Comparison of ENCODE assay signal across 28 cellular contexts in genomic region chr3:56831572-56831971, GRCh38.
"Had no signal": no experiment of that assay in that cellular context is flagged by ENCODE, and none has a peak within 500 bp of the region (broad histone marks: within the 10 kb centered on the region; RNA-seq: fewer than 3 reads in every experiment).

No MANE protein-coding gene starts in this region.

- H3K36me3 ChIP-seq: neutrophil, pancreas, prostate gland, right atrium auricular region, spleen, stomach, thoracic aorta, thyroid gland, tibial nerve, upper lobe of left lung, vagina had no signal

- H3K27me3 ChIP-seq: neutrophil, pancreas, right atrium auricular region, spleen, stomach, thyroid gland, tibial nerve, upper lobe of left lung, vagina had no signal

- H3K4me3 Mint-ChIP-seq: naive thymus-derived CD8-positive, alpha-beta T cell; natural killer cell treated with Interleukin-12 subunit alpha and Interleukin-12 subunit beta and Interleukin-15 and Interleukin-18, amount 100 ng/mL, for 72 hours; nephron progenitor cell; neural crest cell; stimulated activated effector memory CD8-positive, alpha-beta T cell treated with anti-CD3 and anti-CD28 coated beads, Interleukin-12 subunit alpha, Interleukin-12 subunit beta, amount 100 ng/mL, for 72 hours; stimulated activated naive B cell treated with anti-CD40 and anti-IgM and Interleukin-4, amounts not matched to agents 10 μg/mL and 1 μg/mL and 100 μg/mL, for 72 hours; stimulated activated naive CD8-positive, alpha-beta T cell treated with anti-CD3 and anti-CD28 coated beads, Interleukin-15, Interleukin-2, amounts not matched to agents 100 ng/mL and 50 ng/mL, for 24 hours had no signal

- H3K27me3 Mint-ChIP-seq: naive thymus-derived CD8-positive, alpha-beta T cell; natural killer cell treated with Interleukin-12 subunit alpha and Interleukin-12 subunit beta and Interleukin-15 and Interleukin-18, amount 100 ng/mL, for 72 hours; stimulated activated naive B cell treated with anti-CD40 and anti-IgM and Interleukin-4, amounts not matched to agents 10 μg/mL and 1 μg/mL and 100 μg/mL, for 72 hours; stimulated activated naive CD8-positive, alpha-beta T cell treated with anti-CD3 and anti-CD28 coated beads, Interleukin-15, Interleukin-2, amounts not matched to agents 100 ng/mL and 50 ng/mL, for 24 hours had no signal

- H3K27ac ChIP-seq: neutrophil, pancreas, prostate gland, right atrium auricular region, skin epidermis, spleen, stomach, thoracic aorta, thyroid gland, tibial nerve, upper lobe of left lung, vagina had no signal

- H3K4me1 Mint-ChIP-seq: stimulated activated naive B cell treated with anti-CD40 and anti-IgM and Interleukin-4, amounts not matched to agents 10 μg/mL and 1 μg/mL and 100 μg/mL, for 72 hours had no signal

- H3K4me2 ChIP-seq: smooth muscle cell had no signal

- H3K9me3 ChIP-seq: neutrophil, pancreas, prostate gland, right atrium auricular region, spleen, stomach, thoracic aorta, thyroid gland, tibial nerve, upper lobe of left lung, vagina had no signal

- H3K4me1 ChIP-seq: pancreas, prostate gland, right atrium auricular region, thyroid gland, tibial nerve, upper lobe of left lung, vagina had no signal

- DNase-seq: naive thymus-derived CD8-positive, alpha-beta T cell; nephron progenitor cell; nucleus accumbens; pancreas; retina; spleen; stimulated activated CD4-positive, alpha-beta T cell treated with anti-CD3 and anti-CD28 coated beads, Interleukin-12 subunit alpha, Interleukin-12 subunit beta, amount 100 ng/mL, for 4 hours; stimulated activated CD4-positive, alpha-beta T cell treated with anti-CD3 and anti-CD28 coated beads, Interleukin-1b, Interleukin-23, amount 100 ng/mL, for 48 hours; stimulated activated CD4-positive, alpha-beta T cell treated with anti-CD3 and anti-CD28 coated beads, Interleukin-4, amount 100 ng/mL, for 1 hour; stimulated activated naive B cell treated with anti-CD40 and anti-IgM and Interleukin-4, amounts not matched to agents 10 μg/mL and 1 μg/mL and 100 μg/mL, for 72 hours; stimulated activated naive CD4-positive, alpha-beta T cell treated with Interleukin-2 at 50 U/mL for 16 hours; stomach; thyroid gland; trophoblast cell; upper lobe of left lung had no signal

- ATAC-seq: naive thymus-derived CD8-positive, alpha-beta T cell; natural killer cell treated with Interleukin-12 subunit alpha and Interleukin-12 subunit beta and Interleukin-15 and Interleukin-18, amount 100 ng/mL, for 72 hours; pancreas; sciatic nerve; stimulated activated effector memory CD8-positive, alpha-beta T cell treated with anti-CD3 and anti-CD28 coated beads, Interleukin-12 subunit alpha, Interleukin-12 subunit beta, amount 100 ng/mL, for 72 hours; stimulated activated naive B cell treated with anti-CD40 and anti-IgM and Interleukin-4, amounts not matched to agents 10 μg/mL and 1 μg/mL and 100 μg/mL, for 72 hours had no signal

- H3K27ac Mint-ChIP-seq: natural killer cell treated with Interleukin-12 subunit alpha and Interleukin-12 subunit beta and Interleukin-15 and Interleukin-18, amount 100 ng/mL, for 72 hours; nephron progenitor cell; stimulated activated effector memory CD8-positive, alpha-beta T cell treated with anti-CD3 and anti-CD28 coated beads, Interleukin-12 subunit alpha, Interleukin-12 subunit beta, amount 100 ng/mL, for 72 hours; stimulated activated naive B cell treated with anti-CD40 and anti-IgM and Interleukin-4, amounts not matched to agents 10 μg/mL and 1 μg/mL and 100 μg/mL, for 72 hours; stimulated activated naive CD8-positive, alpha-beta T cell treated with anti-CD3 and anti-CD28 coated beads, Interleukin-15, Interleukin-2, amounts not matched to agents 100 ng/mL and 50 ng/mL, for 24 hours had no signal

- H3K36me3 Mint-ChIP-seq: natural killer cell treated with Interleukin-12 subunit alpha and Interleukin-12 subunit beta and Interleukin-15 and Interleukin-18, amount 100 ng/mL, for 72 hours; stimulated activated effector memory CD8-positive, alpha-beta T cell treated with anti-CD3 and anti-CD28 coated beads, Interleukin-12 subunit alpha, Interleukin-12 subunit beta, amount 100 ng/mL, for 72 hours; stimulated activated naive B cell treated with anti-CD40 and anti-IgM and Interleukin-4, amounts not matched to agents 10 μg/mL and 1 μg/mL and 100 μg/mL, for 72 hours had no signal

- H3K4me3 ChIP-seq: pancreas, prostate gland, right atrium auricular region, skin epidermis, smooth muscle cell, spleen, stomach, thoracic aorta, thyroid gland, tibial nerve, upper lobe of left lung, vagina had no signal

- H3K9me3 Mint-ChIP-seq: naive thymus-derived CD8-positive, alpha-beta T cell; natural killer cell treated with Interleukin-12 subunit alpha and Interleukin-12 subunit beta and Interleukin-15 and Interleukin-18, amount 100 ng/mL, for 72 hours; nephron progenitor cell; neural crest cell; stimulated activated effector memory CD8-positive, alpha-beta T cell treated with anti-CD3 and anti-CD28 coated beads, Interleukin-12 subunit alpha, Interleukin-12 subunit beta, amount 100 ng/mL, for 72 hours; stimulated activated naive B cell treated with anti-CD40 and anti-IgM and Interleukin-4, amounts not matched to agents 10 μg/mL and 1 μg/mL and 100 μg/mL, for 72 hours; stimulated activated naive CD8-positive, alpha-beta T cell treated with anti-CD3 and anti-CD28 coated beads, Interleukin-15, Interleukin-2, amounts not matched to agents 100 ng/mL and 50 ng/mL, for 24 hours had no signal
